8 cellular contexts compared by ENCODE assay signal in genomic region chr20:31684153-31685003, GRCh38. TPM values are rescaled to one million over a fixed set of nuclear protein-coding genes. Genes with fewer than 3 reads are reported as not detected.
DNase-seq lines count a peak whose midpoint lies in the region; ATAC-seq, FAIRE-seq and TF ChIP-seq lines count a peak whose summit lies in the region.

No MANE protein-coding gene starts in this region.

- peak overlapping the region; percentile 64 for H3K27ac ChIP-seq in DOHH2 (ENCODE audit: low read depth, low read length)
- peak overlapping the region; percentile 71 for H3K27ac ChIP-seq in SJCRH30
- no peak overlapping the region for H3K27ac ChIP-seq in HepG2 (ENCODE audit: extremely low read length, insufficient read depth, low read length)

- H3K4me3 ChIP-seq in DOHH2 (ENCODE audit: low read length): 0 out of 2 replicates have a peak overlapping the region, but pooled peaks have one; percentile 0
- H3K4me3 ChIP-seq in SJCRH30: no peak overlapping the region
- no peak overlapping the region for H3K4me3 ChIP-seq in HepG2 (replicated peaks in 1 of 3; ENCODE audit: insufficient read depth in 1 of 3, low read depth in 2 of 3, low read length in 3 of 3)
- H3K4me3 ChIP-seq in mucosa of descending colon: no peak overlapping the region

- 0 out of 2 replicates have a peak, but pooled peaks cover 4% of the 10 kb centered on the region for H3F3A ChIP-seq in DOHH2 (ENCODE audit: control insufficient read depth, insufficient read depth)

- ATAC-seq in GM21786 (IDR thresholded peaks at IDR 0.05; ENCODE audit: unreplicated experiment) (peak; percentile 52), HepG2 (0 out of 3 replicates have a peak, but pooled peaks have one; percentile 3), GM19455 (IDR thresholded peaks at IDR 0.05; ENCODE audit: unreplicated experiment) (no peak), mucosa of descending colon (no peak), GM18519 (IDR thresholded peaks at IDR 0.05; ENCODE audit: low FRiP score, unreplicated experiment) (no peak)

- H3K4me1 ChIP-seq in DOHH2 (ENCODE audit: control insufficient read depth, low read length) (peaks cover 27% of the 10 kb centered on the region), SJCRH30 (peaks cover 39% of the 10 kb centered on the region), HepG2 (ENCODE audit: insufficient read depth, low read length) (peaks cover 80% of the 10 kb centered on the region), mucosa of descending colon (ENCODE audit: low read depth) (peaks cover 13% of the 10 kb centered on the region)

- H3K4me2 ChIP-seq in DOHH2 (ENCODE audit: low read length) (peak overlapping the region; percentile 68), HepG2 (ENCODE audit: low read depth, low read length) (no peak overlapping the region)

- H3K36me3 ChIP-seq in DOHH2 (ENCODE audit: control insufficient read depth, low read length) (peaks cover 14% of the 10 kb centered on the region), SJCRH30 (peaks cover 8% of the 10 kb centered on the region; the same call in 1 of the 2 replicates), HepG2 (replicated peaks in 1 of 2; ENCODE audit: control insufficient read depth in 1 of 2, insufficient read depth in 2 of 2, low read length in 2 of 2) (peaks cover 61 to 83% of the 10 kb centered on the region in 2 experiments), mucosa of descending colon (ENCODE audit: low read depth) (no peaks in the 10 kb centered on the region)

- H3K27me3 ChIP-seq in DOHH2 (ENCODE audit: control insufficient read depth, low read length) (no peaks in the 10 kb centered on the region), SJCRH30 (no peaks in the 10 kb centered on the region), HepG2 (ENCODE audit: control insufficient read depth in 1 of 2, insufficient read depth in 2 of 2, low read length in 2 of 2) (no peaks in the 10 kb centered on the region)

- TF ChIP-seq POLR2A in HepG2 (IDR thresholded peaks at IDR 0.05; ENCODE audit: insufficient read depth in 1 of 2, low read depth in 2 of 2, low read length in 2 of 2): peak in 1 of 2 experiments; percentile 62; a peak in 2 of 4 replicates

- BruUV-seq in HepG2 (replicated peaks; lab: Mats Ljungman, UMichigan): no TSS peak

- H3K9me2 ChIP-seq in DOHH2 (replicated peaks; ENCODE audit: control insufficient read depth, low read length): no peaks in the 10 kb centered on the region

- in situ Hi-C loops in HepG2 (cut with HindIII; ENCODE audit: extremely low pct_ligation_motif_present, low pct_unique_long_range_greater_than_20kb) (no loop called here), GM13977 (cut with MboI; ENCODE audit: low pct_unique_long_range_greater_than_20kb, low sequenced_read_pairs, unreplicated experiment) (no loop called here)

- no peak overlapping the region for H3K9ac ChIP-seq in HepG2 (ENCODE audit: insufficient read depth, low read depth, low read length)

- peak; percentile 64 to 70 for DNase-seq in SJCRH30
- no peak for DNase-seq in HepG2 (ENCODE audit: low spot score)
- DNase-seq in mucosa of descending colon: no peak
- DNase-seq in GM13977 (ENCODE audit: low spot score): no peak

- intact Hi-C loops in HepG2 (cut with micrococcal nuclease; ENCODE audit: unreplicated experiment) (no loop called here), mucosa of descending colon (cut with DNase I, micrococcal nuclease) (no loop called here)

- H3K9me3 ChIP-seq in DOHH2 (ENCODE audit: control insufficient read depth, insufficient read depth, low read length) (no peaks in the 10 kb centered on the region), SJCRH30 (replicated peaks) (no peaks in the 10 kb centered on the region), HepG2 (ENCODE audit: low read length) (no peaks in the 10 kb centered on the region), mucosa of descending colon (no peaks in the 10 kb centered on the region)

- FAIRE-seq in HepG2 (lab: Jason Lieb, UNC): no peak

- H3K79me2 ChIP-seq in DOHH2 (ENCODE audit: control insufficient read depth, low read length): no peaks in the 10 kb centered on the region
- peaks cover 90% of the 10 kb centered on the region for H3K79me2 ChIP-seq in HepG2 (ENCODE audit: insufficient read depth, low read length)

- POLR2A ChIA-PET in HepG2 (lab: Yijun Ruan, JAX): interaction anchor here (1.0 to 20.7 kb wide), 6 partner anchors 10 to 79 kb away, joined by 3 to 643 read pairs (median 29); partner anchors contain the start of genes BCL2L1 and ID1

- no peak for TF ChIP-seq CTCF in DOHH2 (IDR thresholded peaks at IDR 0.05; ENCODE audit: low read depth, low read length, poor library complexity, severe bottlenecking)
- no peak for TF ChIP-seq CTCF in HepG2 (CRISPR knock-in tag; IDR thresholded peaks at IDR 0.05)
- no peak for TF ChIP-seq CTCF in mucosa of descending colon (IDR thresholded peaks at IDR 0.05)
- no peak for TF ChIP-seq CTCF in GM13977 (IDR thresholded peaks at IDR 0.05; ENCODE audit: extremely low read depth, insufficient read depth, missing control alignments)

- WGBS in HepG2 (ENCODE audit: low lambda C conversion rate): 93% methylated on average over 11 of the region's 11 CpGs

- no peaks in the 10 kb centered on the region for H4K20me1 ChIP-seq in DOHH2 (ENCODE audit: control insufficient read depth, insufficient read depth, low read depth, low read length)
- peaks cover 32% of the 10 kb centered on the region for H4K20me1 ChIP-seq in HepG2 (ENCODE audit: insufficient read depth, low read length)

- no peak for TF ChIP-seq RAD21 in HepG2 (CRISPR knock-in tag; IDR thresholded peaks at IDR 0.05)

- no peak overlapping the region for H2AFZ ChIP-seq in HepG2 (ENCODE audit: low read length)

- TF ChIP-seq EP300 in HepG2 (IDR thresholded peaks at IDR 0.05; ENCODE audit: low read depth in 2 of 2, low read length in 2 of 2) (no peak), HepG2 (CRISPR knock-in tag; IDR thresholded peaks at IDR 0.05; ENCODE audit: borderline replicate concordance) (no peak; the same call in 1 of the 2 replicates)

- CTCF ChIA-PET in HepG2 (lab: Yijun Ruan, JAX; ENCODE audit: low intra/inter-chr PET ratio, low total read pairs): no interaction called here

RNA-seq across cellular contexts. Expression of gene BCL2L1, which starts 38.3 kb away (rescaled TPM):
- 33.1 and 33.4 TPM in 2 replicates for total RNA-seq in SJCRH30 (2014; rRNA removed; shearing (Covaris generic))
- 164 and 200 TPM in 2 replicates for total RNA-seq in HepG2 (2016; rRNA removed; fragmentation: Illumina TruSeq; extraction: Trizol)
- total RNA-seq in HepG2 (2016; cell fraction: cytosol; rRNA removed; fragmentation: Illumina TruSeq; extraction: Trizol; ENCODE audit: low read depth): 60.9 and 61.0 TPM in 2 replicates
- 169 and 173 TPM in 2 replicates for total RNA-seq in HepG2 (2016; cell fraction: insoluble cytoplasmic fraction; rRNA removed; fragmentation: Illumina TruSeq; extraction: Trizol)
- total RNA-seq in HepG2 (2016; cell fraction: membrane; rRNA removed; fragmentation: Illumina TruSeq; extraction: Trizol): 190 and 201 TPM in 2 replicates
- 135 and 148 TPM in 2 replicates for total RNA-seq in HepG2 (2016; cell fraction: nucleus; rRNA removed; fragmentation: Illumina TruSeq; extraction: Trizol)
- polyA plus RNA-seq in HepG2 (2011; rRNA removed): 258 and 259 TPM in 2 replicates
- 215 and 224 TPM in 2 replicates for polyA plus RNA-seq in HepG2 (2011; cell fraction: cytosol; rRNA removed)
- 123 and 146 TPM in 2 replicates for polyA plus RNA-seq in HepG2 (2011; cell fraction: nucleus; rRNA removed)
- 184 and 192 TPM in 2 replicates for polyA plus RNA-seq in HepG2 (2012)
- polyA plus RNA-seq in HepG2 (2016; cell fraction: cytosol; fragmentation: Illumina TruSeq; extraction: Trizol; ENCODE audit: low read depth): 77.5 and 91.4 TPM in 2 replicates
- polyA plus RNA-seq in HepG2 (2016; cell fraction: insoluble cytoplasmic fraction; fragmentation: Illumina TruSeq; extraction: Trizol; ENCODE audit: low read depth): 214 and 252 TPM in 2 replicates
- 208 and 211 TPM in 2 replicates for polyA plus RNA-seq in HepG2 (2016; cell fraction: membrane; fragmentation: Illumina TruSeq; extraction: Trizol; ENCODE audit: low read depth)
- 168 and 174 TPM in 2 replicates for polyA plus RNA-seq in HepG2 (2016; cell fraction: nucleus; fragmentation: Illumina TruSeq; extraction: Trizol; ENCODE audit: insufficient read depth, low read depth)
- polyA minus RNA-seq in HepG2 (2011; rRNA and poly(A)+ RNA removed; ENCODE audit: low replicate concordance): 34.8 and 259 TPM in 2 replicates
- polyA minus RNA-seq in HepG2 (2011; cell fraction: cytosol; rRNA and poly(A)+ RNA removed): 124 TPM in 2 replicates
- polyA minus RNA-seq in HepG2 (2011; cell fraction: nucleus; rRNA and poly(A)+ RNA removed): 215 and 221 TPM in 2 replicates
- total RNA-seq in mucosa of descending colon: 10 to 100 TPM; 76.2 to 90.3 (median 78.1) TPM

RNA-seq across cellular contexts. Expression of gene COX4I2, which starts 46.7 kb away (rescaled TPM):
- not detected in 2 replicates for total RNA-seq in SJCRH30 (2014; rRNA removed; shearing (Covaris generic))
- total RNA-seq in HepG2 (2016; rRNA removed; fragmentation: Illumina TruSeq; extraction: Trizol) (not detected in 2 replicates), mucosa of descending colon (under 1 TPM; 0.63 to 0.90 (median 0.76) TPM)
- total RNA-seq in HepG2 (2016; cell fraction: cytosol; rRNA removed; fragmentation: Illumina TruSeq; extraction: Trizol; ENCODE audit: low read depth): not detected in 2 replicates
- not detected in 2 replicates for total RNA-seq in HepG2 (2016; cell fraction: insoluble cytoplasmic fraction; rRNA removed; fragmentation: Illumina TruSeq; extraction: Trizol)
- not detected in 2 replicates for total RNA-seq in HepG2 (2016; cell fraction: membrane; rRNA removed; fragmentation: Illumina TruSeq; extraction: Trizol)
- not detected in 2 replicates for total RNA-seq in HepG2 (2016; cell fraction: nucleus; rRNA removed; fragmentation: Illumina TruSeq; extraction: Trizol)
- polyA plus RNA-seq in HepG2 (2011; rRNA removed): 0.74 and 1.1 TPM in 2 replicates
- 0.97 and 1.4 TPM in 2 replicates for polyA plus RNA-seq in HepG2 (2011; cell fraction: cytosol; rRNA removed)
- 0.31 TPM in 1 of 2 replicates, not detected in the other for polyA plus RNA-seq in HepG2 (2011; cell fraction: nucleus; rRNA removed)
- 0.61 and 0.68 TPM in 2 replicates for polyA plus RNA-seq in HepG2 (2012)
- not detected in 2 replicates for polyA plus RNA-seq in HepG2 (2016; cell fraction: cytosol; fragmentation: Illumina TruSeq; extraction: Trizol; ENCODE audit: low read depth)
- polyA plus RNA-seq in HepG2 (2016; cell fraction: insoluble cytoplasmic fraction; fragmentation: Illumina TruSeq; extraction: Trizol; ENCODE audit: low read depth): not detected in 2 replicates
- polyA plus RNA-seq in HepG2 (2016; cell fraction: membrane; fragmentation: Illumina TruSeq; extraction: Trizol; ENCODE audit: low read depth): not detected in 2 replicates
- polyA plus RNA-seq in HepG2 (2016; cell fraction: nucleus; fragmentation: Illumina TruSeq; extraction: Trizol; ENCODE audit: insufficient read depth, low read depth): not detected in 2 replicates
- not detected in 2 replicates for polyA minus RNA-seq in HepG2 (2011; rRNA and poly(A)+ RNA removed; ENCODE audit: low replicate concordance)
- polyA minus RNA-seq in HepG2 (2011; cell fraction: cytosol; rRNA and poly(A)+ RNA removed): not detected in 2 replicates
- polyA minus RNA-seq in HepG2 (2011; cell fraction: nucleus; rRNA and poly(A)+ RNA removed): not detected in 2 replicates

RNA-seq across cellular contexts. Expression of gene TPX2, which starts 54.7 kb away (rescaled TPM):
- 237 and 240 TPM in 2 replicates for total RNA-seq in SJCRH30 (2014; rRNA removed; shearing (Covaris generic))
- total RNA-seq in HepG2 (2016; rRNA removed; fragmentation: Illumina TruSeq; extraction: Trizol) (124 and 190 TPM in 2 replicates), mucosa of descending colon (10 to 100 TPM in 1 of 3 donors, 1 to 10 TPM in 2; 3.0 to 26.6 (median 8.8) TPM)
- 19.7 and 21.4 TPM in 2 replicates for total RNA-seq in HepG2 (2016; cell fraction: cytosol; rRNA removed; fragmentation: Illumina TruSeq; extraction: Trizol; ENCODE audit: low read depth)
- total RNA-seq in HepG2 (2016; cell fraction: insoluble cytoplasmic fraction; rRNA removed; fragmentation: Illumina TruSeq; extraction: Trizol): 123 and 174 TPM in 2 replicates
- 59.2 and 59.7 TPM in 2 replicates for total RNA-seq in HepG2 (2016; cell fraction: membrane; rRNA removed; fragmentation: Illumina TruSeq; extraction: Trizol)
- 91.9 and 95.0 TPM in 2 replicates for total RNA-seq in HepG2 (2016; cell fraction: nucleus; rRNA removed; fragmentation: Illumina TruSeq; extraction: Trizol)
- polyA plus RNA-seq in HepG2 (2011; rRNA removed): 20.0 and 34.3 TPM in 2 replicates
- polyA plus RNA-seq in HepG2 (2011; cell fraction: cytosol; rRNA removed): 21.1 and 21.9 TPM in 2 replicates
- polyA plus RNA-seq in HepG2 (2011; cell fraction: nucleus; rRNA removed): 16.5 and 21.6 TPM in 2 replicates
- polyA plus RNA-seq in HepG2 (2012): 28.3 and 61.6 TPM in 2 replicates
- 8.4 and 9.3 TPM in 2 replicates for polyA plus RNA-seq in HepG2 (2016; cell fraction: cytosol; fragmentation: Illumina TruSeq; extraction: Trizol; ENCODE audit: low read depth)
- polyA plus RNA-seq in HepG2 (2016; cell fraction: insoluble cytoplasmic fraction; fragmentation: Illumina TruSeq; extraction: Trizol; ENCODE audit: low read depth): 186 and 207 TPM in 2 replicates
- polyA plus RNA-seq in HepG2 (2016; cell fraction: membrane; fragmentation: Illumina TruSeq; extraction: Trizol; ENCODE audit: low read depth): 30.8 and 32.2 TPM in 2 replicates
- polyA plus RNA-seq in HepG2 (2016; cell fraction: nucleus; fragmentation: Illumina TruSeq; extraction: Trizol; ENCODE audit: insufficient read depth, low read depth): 122 and 124 TPM in 2 replicates
- 23.1 and 74.5 TPM in 2 replicates for polyA minus RNA-seq in HepG2 (2011; rRNA and poly(A)+ RNA removed; ENCODE audit: low replicate concordance)
- polyA minus RNA-seq in HepG2 (2011; cell fraction: cytosol; rRNA and poly(A)+ RNA removed): 31.8 and 39.1 TPM in 2 replicates
- polyA minus RNA-seq in HepG2 (2011; cell fraction: nucleus; rRNA and poly(A)+ RNA removed): 42.3 and 53.4 TPM in 2 replicates

Comparison
In these comparisons a context has a peak if more than half of its experiments do, and no peak if none do; other contexts are left out.
1. ATAC-seq: peak in GM21786 (single experiment) and HepG2 (single experiment); none in GM19455 (single experiment), mucosa of descending colon (single experiment) and GM18519 (single experiment).
2. DNase-seq: peak in SJCRH30 (2 of 2); none in HepG2 (single experiment), mucosa of descending colon (0 of 3) and GM13977 (single experiment).